Comparison of ENCODE assay signal across 18 cellular contexts in genomic region chr3:32821686-32822296, GRCh38. TPM values are rescaled to one million over a fixed set of nuclear protein-coding genes. Genes with fewer than 3 reads are reported as not detected.
DNase-seq lines count a peak whose midpoint lies in the region; ATAC-seq lines count a peak whose summit lies in the region.
"Had no signal": no experiment of that assay in that cellular context is flagged by ENCODE, and none has a peak within 500 bp of the region (broad histone marks: within the 10 kb centered on the region; RNA-seq: fewer than 3 reads in every experiment).

No MANE protein-coding gene starts in this region.

- intact Hi-C loops in posterior vena cava (cut with DNase I): no loop called here

- peak; percentile 64 for DNase-seq in left kidney (ENCODE audit: low read depth, low spot score)
- DNase-seq in posterior vena cava (ENCODE audit: low spot score): peak; percentile 68
- no peak for DNase-seq in HT-29 (ENCODE audit: low spot score)
- no peak for DNase-seq in HUDEP-2 (lab: John Stamatoyannopoulos, UW; ENCODE audit: unreplicated experiment in 76 of 76)
- no peak for DNase-seq in OCI-M1 (lab: John Stamatoyannopoulos, UW)
- DNase-seq: central memory CD4-positive, alpha-beta T cell; NCI-H2029; NCI-H774; SHP77 treated with DMSO at 0.1 percent for 48 hours; stimulated activated CD4-positive, alpha-beta T cell treated with anti-CD3 and anti-CD28 coated beads, Interleukin-4, amount 100 ng/mL, for 4 hours; stimulated activated naive B cell treated with anti-CD40 and anti-IgM and Interleukin-4, amounts not matched to agents 10 μg/mL and 1 μg/mL and 100 μg/mL, for 72 hours had no signal

- no peak for ATAC-seq in HG03175 (IDR thresholded peaks at IDR 0.05; ENCODE audit: unreplicated experiment)
- ATAC-seq: stimulated activated naive B cell treated with anti-CD40 and anti-IgM and Interleukin-4, amounts not matched to agents 10 μg/mL and 1 μg/mL and 100 μg/mL, for 72 hours had no signal

- whole genome bisulfite sequencing in ectodermal cell, 2 experiments: 1% methylated on average over 44 of the region's 44 CpGs

- H3K4me3 ChIP-seq in HUES48 (ENCODE audit: low read depth, low read length) (peak overlapping the region; percentile 91), ectodermal cell (ENCODE audit: insufficient read depth, low read depth, low read length) (peak overlapping the region; percentile 67)

- H3K27ac ChIP-seq in HUES48 (ENCODE audit: low read depth, low read length): peak overlapping the region; percentile 62
- peak overlapping the region; percentile 62 for H3K27ac ChIP-seq in ectodermal cell (ENCODE audit: insufficient read depth, low read depth, low read length, poor library complexity, severe bottlenecking)
- H3K27ac ChIP-seq: epithelial cell of prostate, heart right ventricle had no signal

- H3K4me1 ChIP-seq in HUES48 (ENCODE audit: control insufficient read depth, insufficient read depth, low read length): peaks cover 34% of the 10 kb centered on the region
- H3K4me1 ChIP-seq in ectodermal cell (ENCODE audit: control insufficient read depth, insufficient read depth, low read length): peaks cover 23% of the 10 kb centered on the region

- peak overlapping the region; percentile 97 for H3K9ac ChIP-seq in HUES48 (ENCODE audit: low read depth, low read length)

- peaks cover 68% of the 10 kb centered on the region for H3K36me3 ChIP-seq in HUES48 (ENCODE audit: control insufficient read depth, insufficient read depth, low read length)
- peaks cover 5% of the 10 kb centered on the region for H3K36me3 ChIP-seq in ectodermal cell (ENCODE audit: control insufficient read depth, insufficient read depth, low read length)
- H3K36me3 ChIP-seq: heart right ventricle had no signal

- H3K9me3 ChIP-seq in HUES48 (ENCODE audit: control insufficient read depth, insufficient read depth, low read length) (no peaks in the 10 kb centered on the region), ectodermal cell (ENCODE audit: control insufficient read depth, low read length) (no peaks in the 10 kb centered on the region)
- H3K9me3 ChIP-seq: heart right ventricle had no signal

- H3K27me3 ChIP-seq in HUES48 (ENCODE audit: control insufficient read depth, insufficient read depth, low read length) (no peaks in the 10 kb centered on the region), ectodermal cell (ENCODE audit: control insufficient read depth, insufficient read depth, low read length, poor library complexity, severe bottlenecking) (no peaks in the 10 kb centered on the region)

RNA-seq across cellular contexts. Expression of gene TRIM71, which starts 4.0 kb away (rescaled TPM):
- 75.5 TPM for polyA plus RNA-seq in ectodermal cell (2013, experiment 1 of 4)
- 94.6 TPM for polyA plus RNA-seq in ectodermal cell (2013, experiment 2 of 4)
- 44.5 TPM for polyA plus RNA-seq in ectodermal cell (2013, experiment 3 of 4)
- 48.2 TPM for polyA plus RNA-seq in ectodermal cell (2013, experiment 4 of 4)
- not detected for total RNA-seq in posterior vena cava
- total RNA-seq in HT-29 (2014; rRNA removed; shearing (Covaris generic)): not detected in 2 replicates
- total RNA-seq: Daoy had no signal
- polyA plus RNA-seq: BJ, heart right ventricle had no signal

Comparison
In these comparisons a context has a peak if more than half of its experiments do, and no peak if none do; other contexts are left out.
1. DNase-seq: peak in left kidney (single experiment) and posterior vena cava (single experiment); none in HT-29 (single experiment), HUDEP-2 (0 of 76) and OCI-M1 (single experiment).